ENCODE assay signal across 8 cellular contexts in the genomic region with DNA sequence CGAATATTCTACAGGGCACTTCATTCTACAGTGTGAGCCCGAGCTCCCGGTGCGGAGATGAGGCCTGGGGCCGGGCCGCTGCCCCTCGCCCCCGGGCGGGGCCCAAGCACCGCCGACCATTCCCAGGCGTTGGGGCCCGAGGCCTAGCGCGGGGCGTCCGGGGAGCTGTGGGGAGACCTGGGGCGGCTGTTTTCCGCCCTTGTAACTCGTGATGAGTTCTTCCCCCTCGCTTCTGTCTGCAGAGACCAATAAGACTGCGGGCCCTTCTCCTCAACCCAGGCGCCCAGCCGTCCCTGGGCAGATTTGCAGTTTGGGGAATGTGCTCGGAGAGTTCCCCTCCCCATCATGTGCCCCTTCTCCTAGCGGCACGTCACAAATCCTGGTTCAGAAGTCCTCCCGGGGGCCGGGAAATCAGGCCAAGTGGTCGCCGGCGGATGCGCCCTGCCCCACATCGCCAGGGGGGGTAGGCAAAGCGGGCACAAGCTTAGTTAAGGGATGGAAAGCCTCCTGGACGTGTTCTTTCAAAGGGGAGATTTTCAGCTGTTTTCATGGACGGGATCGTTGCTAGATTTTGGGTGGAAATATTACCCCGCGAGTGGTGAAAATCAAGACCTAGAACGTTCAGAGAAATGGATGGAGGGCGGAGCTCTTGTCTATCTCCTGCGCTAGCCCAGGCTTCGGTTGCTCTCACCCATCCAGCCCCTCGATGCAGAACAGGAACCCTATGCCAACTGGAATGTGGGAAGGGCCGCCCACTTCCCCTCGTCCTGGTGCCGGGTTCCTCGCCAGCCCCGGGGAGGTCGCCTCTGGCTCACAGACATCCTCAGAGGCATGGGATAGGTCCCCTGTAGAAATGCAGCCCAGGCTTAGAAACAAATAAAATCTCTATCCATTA. TPM values are rescaled to one million over a fixed set of nuclear protein-coding genes. Genes with fewer than 3 reads are reported as not detected.
DNase-seq lines count a peak whose midpoint lies in the region; ATAC-seq, FAIRE-seq and TF ChIP-seq lines count a peak whose summit lies in the region.

No MANE protein-coding gene starts in this region.

- peak overlapping the region; percentile 96 to 99 (median 98) for H3K27ac Mint-ChIP-seq in IgD-negative memory B cell

- no peak for FAIRE-seq in HTR-8/SVneo (lab: Jason Lieb, UNC)

- peak; percentile 2 for ATAC-seq in GM21360 (IDR thresholded peaks at IDR 0.05; ENCODE audit: unreplicated experiment)

- no peaks in the 10 kb centered on the region for H3K9me3 ChIP-seq in WERI-Rb-1 (ENCODE audit: severe bottlenecking)

- peak overlapping the region; percentile 97 for H3K27ac ChIP-seq in WERI-Rb-1
- peak overlapping the region; percentile 99 for H3K27ac ChIP-seq in coronary artery

- H3K4me1 Mint-ChIP-seq in IgD-negative memory B cell: peaks cover 7 to 16% (median 15%) of the 10 kb centered on the region in 3 donors

- H3K4me3 ChIP-seq in WERI-Rb-1 (ENCODE audit: low read depth, low read length) (peak overlapping the region; percentile 46), coronary artery (peak overlapping the region; percentile 87)

- TF ChIP-seq CTCF in WERI-Rb-1 (IDR thresholded peaks at IDR 0.05; ENCODE audit: low read depth, low read length): no peak
- no peak for TF ChIP-seq CTCF in coronary artery (IDR thresholded peaks at IDR 0.05)

- no peaks in the 10 kb centered on the region for H3K27me3 ChIP-seq in WERI-Rb-1 (ENCODE audit: insufficient read depth, low read depth, severe bottlenecking)

- peak overlapping the region; percentile 92 to 97 (median 96) for H3K4me3 Mint-ChIP-seq in IgD-negative memory B cell

- no peaks in the 10 kb centered on the region for H3K36me3 ChIP-seq in WERI-Rb-1

- H3K27me3 Mint-ChIP-seq in IgD-negative memory B cell: no peaks in the 10 kb centered on the region

- peaks cover 0 to 4% (median 3%) of the 10 kb centered on the region in 3 donors for H3K9me3 Mint-ChIP-seq in IgD-negative memory B cell

- DNase-seq in DMS79 (lab: John Stamatoyannopoulos, UW): peak; percentile 26
- peak; percentile 60 for DNase-seq in WERI-Rb-1
- DNase-seq in coronary artery (ENCODE audit: low spot score): peak; percentile 88
- DNase-seq in left kidney (ENCODE audit: low read depth, low spot score): peak; percentile 88
- DNase-seq in stimulated activated CD4-positive, alpha-beta T cell treated with anti-CD3 and anti-CD28 coated beads, Interleukin-2, amount 100 ng/mL, for 4 hours (ENCODE audit: low read depth): peak; percentile 19
- no peak for DNase-seq in HTR-8/SVneo (ENCODE audit: insufficient read length, low spot score)

- H3K36me3 Mint-ChIP-seq in IgD-negative memory B cell: peaks cover 1% of the 10 kb centered on the region

RNA-seq across cellular contexts. Expression of a gene that starts 18.8 kb away (rescaled TPM):
- 5.7 TPM for polyA plus RNA-seq in IgD-negative memory B cell

RNA-seq across cellular contexts. Expression of a gene that starts 47.3 kb away (rescaled TPM):
- polyA plus RNA-seq in IgD-negative memory B cell: 0.63 TPM
